ENCODE assay signal across 8 cellular contexts in genomic region chr3:97823503-97824004, GRCh38. TPM values are rescaled to one million over a fixed set of nuclear protein-coding genes. Genes with fewer than 3 reads are reported as not detected.
A peak's percentile ranks its signal among the peaks of the same experiment; 100 is the strongest.
DNase-seq lines count a peak whose midpoint lies in the region; ATAC-seq and FAIRE-seq lines count a peak whose summit lies in the region.

No MANE protein-coding gene starts in this region.

- no peak for FAIRE-seq in HTR-8/SVneo (lab: Jason Lieb, UNC)

- in situ Hi-C loops in HAP-1 (cut with MboI; ENCODE audit: low sequenced_read_pairs) = no loop called here

- H3K9ac ChIP-seq in skeletal muscle satellite cell (ENCODE audit: low read depth, low read length) = peak overlapping the region; percentile 86

- H3K4me3 ChIP-seq in HAP-1 = peak overlapping the region; percentile 81
- peak overlapping the region; percentile 82 for H3K4me3 ChIP-seq in skeletal muscle satellite cell (ENCODE audit: low read length)

- H3K4me2 ChIP-seq in skeletal muscle satellite cell (ENCODE audit: low read length) = peak overlapping the region; percentile 98

- H3K9me3 ChIP-seq in HAP-1 (no peaks in the 10 kb centered on the region), skeletal muscle satellite cell (replicated peaks; ENCODE audit: low read length) (no peaks in the 10 kb centered on the region)

- ATAC-seq in left cardiac atrium (peak in 1 of 2 donors; percentile 14), GM21576 (IDR thresholded peaks at IDR 0.05; ENCODE audit: unreplicated experiment) (no peak), HG02938 (IDR thresholded peaks at IDR 0.05; ENCODE audit: unreplicated experiment) (no peak), HG03025 (IDR thresholded peaks at IDR 0.05; ENCODE audit: low FRiP score, unreplicated experiment) (no peak)

- H3K36me3 ChIP-seq in HAP-1 (replicated peaks) (no peaks in the 10 kb centered on the region), skeletal muscle satellite cell (ENCODE audit: insufficient read depth, low read length) (no peaks in the 10 kb centered on the region)

- H3K27me3 ChIP-seq in HAP-1 (ENCODE audit: low read depth) (no peaks in the 10 kb centered on the region), skeletal muscle satellite cell (ENCODE audit: control insufficient read depth, insufficient read depth, low read length) (no peaks in the 10 kb centered on the region)

- H3K4me1 ChIP-seq in HAP-1 = peaks cover 6% of the 10 kb centered on the region
- peaks cover 16% of the 10 kb centered on the region for H3K4me1 ChIP-seq in skeletal muscle satellite cell (ENCODE audit: control insufficient read depth, insufficient read depth, low read length)

- peak in 1 of 2 experiments; percentile 19 for DNase-seq in HAP-1 (ENCODE audit: low spot score in 2 of 2)
- peak; percentile 7 for DNase-seq in UCSD-AML1 (lab: John Stamatoyannopoulos, UW; ENCODE audit: unreplicated experiment)
- peak; percentile 26 for DNase-seq in left cardiac atrium
- DNase-seq in HTR-8/SVneo (ENCODE audit: insufficient read length, low spot score) = no peak

- intact Hi-C loops in left cardiac atrium (cut with DNase I) = loop anchor here in 1 of 2 donors (2.0 kb wide), 1 partner anchor 149 kb away; the partner anchor contains the start of gene RIOX2

RNA-seq across cellular contexts. Expression of gene CRYBG3, which starts 1.7 kb away (rescaled TPM):
- total RNA-seq in left cardiac atrium = 10 to 100 TPM; 18.3 to 23.9 TPM
- 19.2 and 19.3 TPM in 2 replicates for total RNA-seq in skeletal muscle satellite cell (2012; rRNA removed)

RNA-seq across cellular contexts. Expression of gene ARL6, which starts 59.0 kb away (rescaled TPM):
- total RNA-seq in left cardiac atrium = 1 to 10 TPM; 4.7 to 4.8 TPM
- 11.2 and 13.3 TPM in 2 replicates for total RNA-seq in skeletal muscle satellite cell (2012; rRNA removed)
